Comparison of ENCODE assay signal across 2 cellular contexts in the genomic region with DNA sequence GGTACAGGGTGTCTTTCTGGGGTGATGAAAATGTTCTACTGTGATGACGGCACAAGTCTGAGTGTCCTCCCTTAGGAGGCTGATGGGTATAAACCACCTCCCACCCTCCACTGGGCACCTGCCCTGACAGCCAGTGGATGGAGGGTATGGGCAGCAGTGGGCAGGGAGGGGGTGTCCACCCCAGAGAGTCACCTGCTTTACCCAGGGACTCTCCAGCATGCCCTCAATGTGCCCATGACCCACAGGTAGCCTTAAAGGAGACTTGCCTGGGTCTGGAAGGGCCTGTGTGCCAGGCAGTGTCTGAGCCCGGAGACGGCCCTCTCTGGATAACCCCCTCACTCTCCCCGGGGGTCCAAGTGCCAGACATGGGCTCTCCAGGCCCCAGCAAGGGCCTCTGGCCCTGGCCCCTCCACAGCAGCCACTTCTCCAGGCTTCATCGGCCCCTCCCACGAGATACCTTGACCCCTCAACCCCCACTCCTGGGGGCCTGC.
TF ChIP-seq lines count a peak whose summit lies in the region.

No MANE protein-coding gene starts in this region.

TF ChIP-seq in SK-N-SH, 30 proteins besides CTCF, POLR2A, EP300 and RAD21:
- TF ChIP-seq ELF1 (IDR thresholded peaks at IDR 0.05) (no peak), YY1 (IDR thresholded peaks at IDR 0.05; ENCODE audit: low read depth) (no peak), SIN3A (IDR thresholded peaks at IDR 0.05; ENCODE audit: borderline replicate concordance, low read depth, low read length) (no peak), RXRA (IDR thresholded peaks at IDR 0.05; ENCODE audit: borderline replicate concordance, low read depth) (no peak), FOXJ3 (CRISPR knock-in tag; IDR thresholded peaks at IDR 0.05) (no peak), RCOR1 (IDR thresholded peaks at IDR 0.05; ENCODE audit: low read length) (no peak), GABPA (IDR thresholded peaks at IDR 0.05; ENCODE audit: low read depth) (no peak), JUND (IDR thresholded peaks at IDR 0.05) (no peak), FOXM1 (IDR thresholded peaks at IDR 0.05; ENCODE audit: low read depth) (no peak), GATA2 (CRISPR knock-in tag; IDR thresholded peaks at IDR 0.05) (no peak), FOSL2 (IDR thresholded peaks at IDR 0.05; ENCODE audit: borderline replicate concordance, low read depth) (no peak), RFX5 (IDR thresholded peaks at IDR 0.05; ENCODE audit: low read length) (no peak), NRF1 (IDR thresholded peaks at IDR 0.05; ENCODE audit: low read depth, low read length) (no peak), POLR2AphosphoS5 (IDR thresholded peaks at IDR 0.05; ENCODE audit: low read depth, low read length) (no peak)
- TF ChIP-seq, protein P1, sequence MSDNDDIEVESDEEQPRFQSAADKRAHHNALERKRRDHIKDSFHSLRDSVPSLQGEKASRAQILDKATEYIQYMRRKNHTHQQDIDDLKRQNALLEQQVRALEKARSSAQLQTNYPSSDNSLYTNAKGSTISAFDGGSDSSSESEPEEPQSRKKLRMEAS (IDR thresholded peaks at IDR 0.05; ENCODE audit: low read depth) = no peak
- TF ChIP-seq, protein P2, sequence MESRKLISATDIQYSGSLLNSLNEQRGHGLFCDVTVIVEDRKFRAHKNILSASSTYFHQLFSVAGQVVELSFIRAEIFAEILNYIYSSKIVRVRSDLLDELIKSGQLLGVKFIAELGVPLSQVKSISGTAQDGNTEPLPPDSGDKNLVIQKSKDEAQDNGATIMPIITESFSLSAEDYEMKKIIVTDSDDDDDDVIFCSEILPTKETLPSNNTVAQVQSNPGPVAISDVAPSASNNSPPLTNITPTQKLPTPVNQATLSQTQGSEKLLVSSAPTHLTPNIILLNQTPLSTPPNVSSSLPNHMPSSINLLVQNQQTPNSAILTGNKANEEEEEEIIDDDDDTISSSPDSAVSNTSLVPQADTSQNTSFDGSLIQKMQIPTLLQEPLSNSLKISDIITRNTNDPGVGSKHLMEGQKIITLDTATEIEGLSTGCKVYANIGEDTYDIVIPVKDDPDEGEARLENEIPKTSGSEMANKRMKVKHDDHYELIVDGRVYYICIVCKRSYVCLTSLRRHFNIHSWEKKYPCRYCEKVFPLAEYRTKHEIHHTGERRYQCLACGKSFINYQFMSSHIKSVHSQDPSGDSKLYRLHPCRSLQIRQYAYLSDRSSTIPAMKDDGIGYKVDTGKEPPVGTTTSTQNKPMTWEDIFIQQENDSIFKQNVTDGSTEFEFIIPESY (IDR thresholded peaks at IDR 0.05; ENCODE audit: borderline replicate concordance, low read depth) = no peak
- TF ChIP-seq, protein P3, sequence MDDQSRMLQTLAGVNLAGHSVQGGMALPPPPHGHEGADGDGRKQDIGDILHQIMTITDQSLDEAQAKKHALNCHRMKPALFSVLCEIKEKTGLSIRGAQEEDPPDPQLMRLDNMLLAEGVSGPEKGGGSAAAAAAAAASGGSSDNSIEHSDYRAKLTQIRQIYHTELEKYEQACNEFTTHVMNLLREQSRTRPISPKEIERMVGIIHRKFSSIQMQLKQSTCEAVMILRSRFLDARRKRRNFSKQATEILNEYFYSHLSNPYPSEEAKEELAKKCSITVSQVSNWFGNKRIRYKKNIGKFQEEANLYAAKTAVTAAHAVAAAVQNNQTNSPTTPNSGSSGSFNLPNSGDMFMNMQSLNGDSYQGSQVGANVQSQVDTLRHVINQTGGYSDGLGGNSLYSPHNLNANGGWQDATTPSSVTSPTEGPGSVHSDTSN (IDR thresholded peaks at IDR 0.05) = no peak
- TF ChIP-seq, protein P4, sequence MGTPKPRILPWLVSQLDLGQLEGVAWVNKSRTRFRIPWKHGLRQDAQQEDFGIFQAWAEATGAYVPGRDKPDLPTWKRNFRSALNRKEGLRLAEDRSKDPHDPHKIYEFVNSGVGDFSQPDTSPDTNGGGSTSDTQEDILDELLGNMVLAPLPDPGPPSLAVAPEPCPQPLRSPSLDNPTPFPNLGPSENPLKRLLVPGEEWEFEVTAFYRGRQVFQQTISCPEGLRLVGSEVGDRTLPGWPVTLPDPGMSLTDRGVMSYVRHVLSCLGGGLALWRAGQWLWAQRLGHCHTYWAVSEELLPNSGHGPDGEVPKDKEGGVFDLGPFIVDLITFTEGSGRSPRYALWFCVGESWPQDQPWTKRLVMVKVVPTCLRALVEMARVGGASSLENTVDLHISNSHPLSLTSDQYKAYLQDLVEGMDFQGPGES (IDR thresholded peaks at IDR 0.05; ENCODE audit: low read depth, low read length) = no peak

TF ChIP-seq in SK-N-SH treated with all-trans-retinoic acid at 6 μM for 48 hours, 23 proteins besides CTCF, POLR2A, EP300 and RAD21:
- TF ChIP-seq ZNF565 (CRISPR knock-in tag; conservative IDR thresholded peaks at IDR 0.05; ENCODE audit: low read depth) (no peak), OSR1 (CRISPR knock-in tag; IDR thresholded peaks at IDR 0.05) (no peak), PPARA (CRISPR knock-in tag; IDR thresholded peaks at IDR 0.05; ENCODE audit: borderline replicate concordance) (no peak), ISL1 (CRISPR knock-in tag; IDR thresholded peaks at IDR 0.05) (no peak), TCF4 (CRISPR knock-in tag; IDR thresholded peaks at IDR 0.05; ENCODE audit: borderline replicate concordance) (no peak), CSDC2 (CRISPR knock-in tag; IDR thresholded peaks at IDR 0.05) (no peak)
- TF ChIP-seq, protein P5, sequence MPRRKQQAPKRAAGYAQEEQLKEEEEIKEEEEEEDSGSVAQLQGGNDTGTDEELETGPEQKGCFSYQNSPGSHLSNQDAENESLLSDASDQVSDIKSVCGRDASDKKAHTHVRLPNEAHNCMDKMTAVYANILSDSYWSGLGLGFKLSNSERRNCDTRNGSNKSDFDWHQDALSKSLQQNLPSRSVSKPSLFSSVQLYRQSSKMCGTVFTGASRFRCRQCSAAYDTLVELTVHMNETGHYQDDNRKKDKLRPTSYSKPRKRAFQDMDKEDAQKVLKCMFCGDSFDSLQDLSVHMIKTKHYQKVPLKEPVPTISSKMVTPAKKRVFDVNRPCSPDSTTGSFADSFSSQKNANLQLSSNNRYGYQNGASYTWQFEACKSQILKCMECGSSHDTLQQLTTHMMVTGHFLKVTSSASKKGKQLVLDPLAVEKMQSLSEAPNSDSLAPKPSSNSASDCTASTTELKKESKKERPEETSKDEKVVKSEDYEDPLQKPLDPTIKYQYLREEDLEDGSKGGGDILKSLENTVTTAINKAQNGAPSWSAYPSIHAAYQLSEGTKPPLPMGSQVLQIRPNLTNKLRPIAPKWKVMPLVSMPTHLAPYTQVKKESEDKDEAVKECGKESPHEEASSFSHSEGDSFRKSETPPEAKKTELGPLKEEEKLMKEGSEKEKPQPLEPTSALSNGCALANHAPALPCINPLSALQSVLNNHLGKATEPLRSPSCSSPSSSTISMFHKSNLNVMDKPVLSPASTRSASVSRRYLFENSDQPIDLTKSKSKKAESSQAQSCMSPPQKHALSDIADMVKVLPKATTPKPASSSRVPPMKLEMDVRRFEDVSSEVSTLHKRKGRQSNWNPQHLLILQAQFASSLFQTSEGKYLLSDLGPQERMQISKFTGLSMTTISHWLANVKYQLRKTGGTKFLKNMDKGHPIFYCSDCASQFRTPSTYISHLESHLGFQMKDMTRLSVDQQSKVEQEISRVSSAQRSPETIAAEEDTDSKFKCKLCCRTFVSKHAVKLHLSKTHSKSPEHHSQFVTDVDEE (CRISPR knock-in tag; IDR thresholded peaks at IDR 0.05) = no peak
- TF ChIP-seq, protein P6, sequence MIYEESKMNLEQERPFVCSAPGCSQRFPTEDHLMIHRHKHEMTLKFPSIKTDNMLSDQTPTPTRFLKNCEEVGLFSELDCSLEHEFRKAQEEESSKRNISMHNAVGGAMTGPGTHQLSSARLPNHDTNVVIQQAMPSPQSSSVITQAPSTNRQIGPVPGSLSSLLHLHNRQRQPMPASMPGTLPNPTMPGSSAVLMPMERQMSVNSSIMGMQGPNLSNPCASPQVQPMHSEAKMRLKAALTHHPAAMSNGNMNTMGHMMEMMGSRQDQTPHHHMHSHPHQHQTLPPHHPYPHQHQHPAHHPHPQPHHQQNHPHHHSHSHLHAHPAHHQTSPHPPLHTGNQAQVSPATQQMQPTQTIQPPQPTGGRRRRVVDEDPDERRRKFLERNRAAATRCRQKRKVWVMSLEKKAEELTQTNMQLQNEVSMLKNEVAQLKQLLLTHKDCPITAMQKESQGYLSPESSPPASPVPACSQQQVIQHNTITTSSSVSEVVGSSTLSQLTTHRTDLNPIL (CRISPR knock-in tag; IDR thresholded peaks at IDR 0.05; ENCODE audit: low read depth) = no peak
